7 cellular contexts compared by ENCODE assay signal in genomic region chr1:236156512-236157208, GRCh38. TPM values are rescaled to one million over a fixed set of nuclear protein-coding genes. Genes with fewer than 3 reads are reported as not detected.
DNase-seq lines count a peak whose midpoint lies in the region; ATAC-seq and TF ChIP-seq lines count a peak whose summit lies in the region.

No MANE protein-coding gene starts in this region.

- H2AFZ ChIP-seq in hepatocyte, result no peak overlapping the region

- H3K27me3 ChIP-seq in hepatocyte, result no peaks in the 10 kb centered on the region

- H3K9me2 ChIP-seq in hepatocyte (replicated peaks; ENCODE audit: insufficient read depth), result no peaks in the 10 kb centered on the region

- peaks cover under 1% of the 10 kb centered on the region for H3K9me3 ChIP-seq in hepatocyte (ENCODE audit: low read depth)

- peaks cover 4% of the 10 kb centered on the region for H3K79me2 ChIP-seq in hepatocyte

- no peak overlapping the region for H3K4me2 ChIP-seq in hepatocyte

- H4K20me1 ChIP-seq in hepatocyte (ENCODE audit: insufficient read depth, poor library complexity, severe bottlenecking), result no peaks in the 10 kb centered on the region

- no peaks in the 10 kb centered on the region for H3K36me3 ChIP-seq in hepatocyte (replicated peaks; ENCODE audit: insufficient read depth, low read depth)

- no peak overlapping the region for H3K4me3 ChIP-seq in hepatocyte

- WGBS in hepatocyte (ENCODE audit: low lambda C conversion rate, missing lambda C conversion rate), result 93% methylated on average over 18 of the region's 18 CpGs

- TF ChIP-seq CTCF in hepatocyte (IDR thresholded peaks at IDR 0.05; ENCODE audit: poor library complexity), result no peak

- H3K4me1 ChIP-seq in hepatocyte (ENCODE audit: insufficient read depth), result peaks cover 2% of the 10 kb centered on the region

- H3K27ac ChIP-seq in hepatocyte, result no peak overlapping the region

- ATAC-seq in GM19023 (IDR thresholded peaks at IDR 0.05; ENCODE audit: unreplicated experiment) (peak; percentile 77), HG02763 (IDR thresholded peaks at IDR 0.05; ENCODE audit: unreplicated experiment) (peak; percentile 82)

- peak; percentile 96 for DNase-seq in NOMO-1 treated with DMSO at 0.1 percent for 48 hours (lab: John Stamatoyannopoulos, UW; ENCODE audit: unreplicated experiment)
- peak; percentile 88 for DNase-seq in germinal center (ENCODE audit: low spot score)
- no peak for DNase-seq in hepatocyte (ENCODE audit: low spot score)
- DNase-seq in OCI-M2 (lab: John Stamatoyannopoulos, UW; ENCODE audit: unreplicated experiment), result no peak
- no peak for DNase-seq in superior temporal gyrus (ENCODE audit: extremely low spot score)

RNA-seq across cellular contexts. Expression of gene GPR137B, which starts 14.3 kb away (rescaled TPM):
- 13.4 and 15.5 TPM in 2 replicates for total RNA-seq in hepatocyte
- 12.2 and 13.0 TPM in 2 replicates for polyA plus RNA-seq in hepatocyte

Comparison
In these comparisons a context has a peak if more than half of its experiments do, and no peak if none do; other contexts are left out.
1. DNase-seq: peak in NOMO-1 treated with DMSO at 0.1 percent for 48 hours (single experiment) and germinal center (single experiment); none in hepatocyte (single experiment), OCI-M2 (single experiment) and superior temporal gyrus (single experiment).